In the genomic region with DNA sequence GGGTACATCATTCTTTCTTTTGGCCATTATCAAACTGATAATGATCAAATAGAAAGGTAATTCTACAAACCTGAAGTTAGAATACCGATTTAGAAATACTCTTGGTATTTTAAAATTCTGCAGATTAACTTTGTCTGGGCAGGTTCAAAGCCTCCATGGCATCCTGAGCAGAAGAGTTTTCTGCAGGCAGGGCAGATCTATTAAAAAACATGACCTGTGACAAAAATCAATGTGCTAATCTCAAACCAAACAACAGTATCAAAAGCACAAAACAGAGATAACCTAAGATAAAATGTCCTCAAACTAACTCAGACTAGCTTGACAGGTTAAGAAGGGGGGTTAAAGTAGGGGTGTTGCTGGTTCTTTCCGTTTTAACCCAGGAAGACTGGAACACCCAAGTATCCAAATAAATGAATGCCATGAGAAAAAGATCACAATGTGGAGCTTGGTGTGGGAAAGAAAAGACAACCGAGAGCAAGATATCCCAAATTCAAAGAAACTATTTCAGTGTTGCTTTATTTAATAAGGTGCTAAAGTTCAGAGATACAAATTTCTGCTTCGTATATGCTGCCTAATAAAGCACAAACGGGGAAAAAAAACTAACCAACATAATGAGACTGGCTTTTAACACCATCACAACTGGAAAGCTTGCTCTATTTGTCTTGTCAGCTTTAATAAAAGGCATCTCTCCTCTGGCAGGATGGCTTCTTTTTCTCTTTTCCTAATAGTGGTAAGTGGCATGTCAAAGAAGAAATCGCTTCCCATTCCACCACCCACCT, we compare ENCODE assay signal across 11 cellular contexts. TPM values are rescaled to one million over a fixed set of nuclear protein-coding genes. Genes with fewer than 3 reads are reported as not detected.
DNase-seq lines count a peak whose midpoint lies in the region; ATAC-seq, FAIRE-seq and TF ChIP-seq lines count a peak whose summit lies in the region.
"Had no signal": no experiment of that assay in that cellular context is flagged by ENCODE, and none has a peak within 500 bp of the region (broad histone marks: within the 10 kb centered on the region; RNA-seq: fewer than 3 reads in every experiment).

No MANE protein-coding gene starts in this region.

- no peaks in the 10 kb centered on the region for H3K79me2 ChIP-seq in astrocyte (ENCODE audit: insufficient read depth, low read length)

- peak overlapping the region; percentile 83 for H3K27ac Mint-ChIP-seq in astrocyte (ENCODE audit: unreplicated experiment)
- H3K27ac Mint-ChIP-seq: HFFc6 had no signal

- H3K4me2 ChIP-seq in astrocyte (ENCODE audit: low read length): peak overlapping the region; percentile 98

- H3K36me3 Mint-ChIP-seq in astrocyte (ENCODE audit: low read depth, unreplicated experiment): peaks cover 6% of the 10 kb centered on the region

- H3K9me3 ChIP-seq in HAP-1 (no peaks in the 10 kb centered on the region), astrocyte (ENCODE audit: insufficient read depth, low read depth, low read length) (no peaks in the 10 kb centered on the region), iPS-18c (ENCODE audit: control insufficient read depth, insufficient read depth, low read length) (no peaks in the 10 kb centered on the region), spleen (no peaks in the 10 kb centered on the region)
- H3K9me3 ChIP-seq: pancreas had no signal

- no peaks in the 10 kb centered on the region for H4K20me1 ChIP-seq in astrocyte (ENCODE audit: insufficient read depth, low read length)

- TF ChIP-seq POLR2A in spleen (IDR thresholded peaks at IDR 0.05): no peak

- H3K4me1 ChIP-seq in HAP-1 (peaks cover 24% of the 10 kb centered on the region), astrocyte (ENCODE audit: insufficient read depth, low read length) (peaks cover 4% of the 10 kb centered on the region), spleen (peaks cover 17 to 43% (median 42%) of the 10 kb centered on the region in 6 donors)

- peaks cover 18% of the 10 kb centered on the region for H3K4me1 Mint-ChIP-seq in astrocyte (ENCODE audit: low read depth, unreplicated experiment)

- H3K9me3 Mint-ChIP-seq in astrocyte (ENCODE audit: unreplicated experiment): no peaks in the 10 kb centered on the region
- H3K9me3 Mint-ChIP-seq: HFFc6 had no signal

- H3K27me3 ChIP-seq in HAP-1 (ENCODE audit: low read depth): no peaks in the 10 kb centered on the region
- H3K27me3 ChIP-seq in astrocyte (ENCODE audit: insufficient read depth, low read length): peaks cover 4% of the 10 kb centered on the region
- H3K27me3 ChIP-seq in spleen (replicated peaks in 1 of 7): peaks cover 0 to 67% (median 46%) of the 10 kb centered on the region in 7 donors

- intact Hi-C loops in spleen (cut with DNase I; ENCODE audit: low total_unique reads): no loop called here

- no peak for ATAC-seq in HG03432 (IDR thresholded peaks at IDR 0.05; ENCODE audit: unreplicated experiment)
- ATAC-seq: pancreas had no signal

- H3K4me3 Mint-ChIP-seq in astrocyte (ENCODE audit: unreplicated experiment): peak overlapping the region; percentile 95
- H3K4me3 Mint-ChIP-seq: HFFc6 had no signal

- H3K27ac ChIP-seq in astrocyte (ENCODE audit: low read depth, low read length) (no peak overlapping the region), spleen (peak overlapping the region in 3 of 8 donors; percentile 72 to 75 (median 75))
- H3K27ac ChIP-seq: pancreas had no signal

- no peak overlapping the region for H3K9ac ChIP-seq in astrocyte (ENCODE audit: low read length)

- in situ Hi-C loops in HAP-1 (cut with MboI; ENCODE audit: low sequenced_read_pairs): loop anchor here (25.0 kb wide), 2 partner anchors 206 to 431 kb away; no protein-coding TSS in a partner anchor

- H3K36me3 ChIP-seq in HAP-1 (replicated peaks) (no peaks in the 10 kb centered on the region; the same call in 1 of the 2 replicates), astrocyte (ENCODE audit: insufficient read depth, low read length) (no peaks in the 10 kb centered on the region), spleen (no peaks in the 10 kb centered on the region)
- H3K36me3 ChIP-seq: pancreas had no signal

- WGBS in spleen, 5 donors: 37 to 58% (median 48%) methylated on average over 6 of the region's 6 CpGs

- DNase-seq in HAP-1 (ENCODE audit: low spot score in 2 of 2) (no peak), astrocyte (ENCODE audit: low read depth) (no peak), spleen (no peak), SK-N-DZ (ENCODE audit: low spot score) (no peak)
- DNase-seq in activated T-cell treated with anti-CD3 and anti-CD28 coated beads, Interleukin-2, amount 50 U/mL, for 1 hour: no peak
- DNase-seq: effector memory CD4-positive, alpha-beta T cell; HFFc6; Kasumi-1 had no signal

- H3K27me3 Mint-ChIP-seq in astrocyte (ENCODE audit: low read depth, unreplicated experiment): no peaks in the 10 kb centered on the region

- peak overlapping the region; percentile 94 for H2AFZ ChIP-seq in astrocyte (ENCODE audit: low read depth, low read length)

- TF ChIP-seq CTCF in astrocyte (IDR thresholded peaks at IDR 0.05; ENCODE audit: insufficient read depth, low read depth, low read length) (no peak), spleen (IDR thresholded peaks at IDR 0.05 in 8 of 11, conservative IDR thresholded peaks at IDR 0.05 in 3 of 11) (no peak)

- H3K4me3 ChIP-seq in HAP-1: peak overlapping the region; percentile 67
- H3K4me3 ChIP-seq in astrocyte (ENCODE audit: insufficient read depth, low read depth, low read length): no peak overlapping the region
- peak overlapping the region; percentile 78 for H3K4me3 ChIP-seq in iPS-18c (ENCODE audit: insufficient read depth, low read depth, low read length)
- peak overlapping the region in 7 of 8 donors; percentile 33 to 74 (median 56) for H3K4me3 ChIP-seq in spleen

- no peak for FAIRE-seq in astrocyte (lab: Jason Lieb, UNC)
- FAIRE-seq: pancreas had no signal

RNA-seq across cellular contexts. Expression of a gene that starts 2.4 kb away (rescaled TPM):
- total RNA-seq in astrocyte: 50.5 and 59.3 TPM in 2 replicates
- total RNA-seq in spleen: 10 to 100 TPM in 6 of 7 donors, 1 to 10 TPM in 1; 3.7 to 29.0 (median 14.2) TPM
- under 1 TPM; 0.33 to 0.96 (median 0.37) TPM for polyA plus RNA-seq in spleen
- polyA plus RNA-seq in SK-N-DZ (2014; cell fraction: cytosol; rRNA removed): 8.6 and 12.1 TPM in 2 replicates
- 11.7 and 12.6 TPM in 2 replicates for polyA plus RNA-seq in SK-N-DZ (2014; cell fraction: nucleus; rRNA removed)
